In the genomic region with DNA sequence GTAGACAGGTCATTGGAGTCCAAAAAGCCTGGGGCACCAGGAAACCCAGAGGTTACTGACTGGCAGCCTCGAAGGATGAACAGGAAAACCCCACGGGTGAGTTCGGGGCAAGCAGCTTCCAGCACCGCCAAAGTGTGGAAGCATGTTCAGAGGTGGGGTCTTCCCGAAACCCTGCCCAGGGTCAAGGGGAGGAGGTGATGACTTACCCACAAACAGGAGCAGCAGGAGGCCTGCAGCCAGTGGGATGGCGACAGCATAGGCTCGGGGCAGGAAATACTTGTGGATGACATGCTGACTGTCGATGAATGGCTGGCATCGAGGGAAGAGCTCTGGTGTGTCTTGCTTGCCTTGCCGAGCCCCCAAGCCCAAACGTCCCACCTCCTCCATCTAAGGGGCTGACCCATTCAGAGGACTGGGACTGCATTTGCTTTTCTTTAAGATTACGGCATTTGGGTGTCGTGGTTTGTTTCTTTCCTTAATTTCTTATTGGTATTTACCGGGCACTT, we compare ENCODE assay signal across 1 cellular context.
A peak's percentile ranks its signal among the peaks of the same experiment; 100 is the strongest.
TF ChIP-seq lines count a peak whose summit lies in the region.

No MANE protein-coding gene starts in this region.

TF ChIP-seq in GM12878, 131 proteins besides CTCF, POLR2A, EP300 and RAD21:
- no peak for TF ChIP-seq NFXL1 (IDR thresholded peaks at IDR 0.05; ENCODE audit: borderline replicate concordance)
- peak; percentile 77 for TF ChIP-seq MLLT1 (IDR thresholded peaks at IDR 0.05)
